ENCODE assay signal across 12 cellular contexts in genomic region chr12:110253176-110253575, GRCh38. TPM values are rescaled to one million over a fixed set of nuclear protein-coding genes. Genes with fewer than 3 reads are reported as not detected.
A peak's percentile ranks its signal among the peaks of the same experiment; 100 is the strongest.
DNase-seq lines count a peak whose midpoint lies in the region; ATAC-seq and TF ChIP-seq lines count a peak whose summit lies in the region.
"Had no signal": no experiment of that assay in that cellular context is flagged by ENCODE, and none has a peak within 500 bp of the region (broad histone marks: within the 10 kb centered on the region; RNA-seq: fewer than 3 reads in every experiment).

No MANE protein-coding gene starts in this region.

- H3K4me1 Mint-ChIP-seq in chondrocyte (ENCODE audit: low read depth) = peaks cover 46% of the 10 kb centered on the region
- H3K4me1 Mint-ChIP-seq: B cell had no signal

- no peaks in the 10 kb centered on the region for H3K36me3 Mint-ChIP-seq in chondrocyte (ENCODE audit: low read depth)
- H3K36me3 Mint-ChIP-seq: natural killer cell had no signal

- intact Hi-C loops in psoas muscle (cut with DNase I) = no loop called here

- ATAC-seq in psoas muscle = peak; percentile 60 to 81 (median 68)
- ATAC-seq: activated T-cell treated with anti-CD3 and anti-CD28 coated beads, Interleukin-2, amount 50 U/mL, for 4 hours; natural killer cell had no signal

- H3K27ac ChIP-seq in psoas muscle = peak overlapping the region; percentile 63

- H3K4me3 Mint-ChIP-seq in chondrocyte (ENCODE audit: unreplicated experiment) = no peak overlapping the region
- H3K4me3 Mint-ChIP-seq: activated T-cell treated with anti-CD3 and anti-CD28 coated beads, Interleukin-2, amount 50 U/mL, for 4 hours; B cell; natural killer cell had no signal

- H3K9me3 Mint-ChIP-seq in chondrocyte (ENCODE audit: low read depth) = no peaks in the 10 kb centered on the region
- H3K9me3 Mint-ChIP-seq: activated T-cell treated with anti-CD3 and anti-CD28 coated beads, Interleukin-2, amount 50 U/mL, for 4 hours; natural killer cell had no signal

- no peaks in the 10 kb centered on the region for H3K36me3 ChIP-seq in psoas muscle (ENCODE audit: insufficient read depth in 1 of 2, low read depth in 1 of 2)
- H3K36me3 ChIP-seq: upper lobe of left lung had no signal

- no peaks in the 10 kb centered on the region for H3K9me3 ChIP-seq in psoas muscle
- H3K9me3 ChIP-seq: upper lobe of left lung had no signal

- peaks cover 39% of the 10 kb centered on the region for H3K4me1 ChIP-seq in psoas muscle

- H3K27ac Mint-ChIP-seq in chondrocyte (ENCODE audit: unreplicated experiment) = peak overlapping the region; percentile 74
- H3K27ac Mint-ChIP-seq: B cell, natural killer cell had no signal

- no peak overlapping the region for H3K4me3 ChIP-seq in psoas muscle
- H3K4me3 ChIP-seq: upper lobe of left lung had no signal

- WGBS in psoas muscle, 3 donors = 17 to 24% (median 21%) methylated on average over 9 of the region's 9 CpGs

- H3K27me3 Mint-ChIP-seq in chondrocyte (ENCODE audit: low read depth) = no peaks in the 10 kb centered on the region
- H3K27me3 Mint-ChIP-seq: B cell had no signal

- H3K27me3 ChIP-seq in psoas muscle (ENCODE audit: insufficient read depth in 3 of 3, low read length in 2 of 3) = no peaks in the 10 kb centered on the region
- H3K27me3 ChIP-seq: upper lobe of left lung had no signal

- TF ChIP-seq CTCF in chondrocyte (IDR thresholded peaks at IDR 0.05) (no peak), psoas muscle (IDR thresholded peaks at IDR 0.05) (no peak)

- DNase-seq in EH (ENCODE audit: low read depth) (peak; percentile 30), chondrocyte (ENCODE audit: low spot score) (peak; percentile 43), iris pigment epithelial cell (ENCODE audit: low read depth) (peak; percentile 47), psoas muscle (peak; percentile 59 to 81), HPDE6-E6E7 (ENCODE audit: extremely low spot score) (no peak), kidney tubule cell (ENCODE audit: low spot score) (no peak), amniotic stem cell (lab: John Stamatoyannopoulos, UW) (no peak), NCI-H2081 treated with DMSO at 0.1 percent for 48 hours (lab: John Stamatoyannopoulos, UW) (no peak)
- DNase-seq: activated T-cell treated with anti-CD3 and anti-CD28 coated beads, Interleukin-2, amount 50 U/mL, for 4 hours; natural killer cell had no signal

RNA-seq across cellular contexts. Expression of gene ATP2A2, which starts 27.9 kb away (rescaled TPM):
- total RNA-seq in chondrocyte = 163 to 218 TPM (median 216 TPM) in 3 replicates
- 1,000 to 10,000 TPM; 1,152 to 2,814 (median 1,810) TPM for total RNA-seq in psoas muscle
- polyA plus RNA-seq in psoas muscle = 1,000 to 10,000 TPM in 2 of 3 donors, 100 to 1,000 TPM in 1; 691 to 1,378 (median 1,014) TPM

Comparison
In these comparisons a context has a peak if more than half of its experiments do, and no peak if none do; other contexts are left out.
1. DNase-seq: peak in EH (single experiment), chondrocyte (single experiment), iris pigment epithelial cell (single experiment) and psoas muscle (2 of 2); none in HPDE6-E6E7 (single experiment), kidney tubule cell (single experiment), amniotic stem cell (single experiment) and NCI-H2081 treated with DMSO at 0.1 percent for 48 hours (single experiment).